ENCODE assay signal across 27 cellular contexts in genomic region chr10:80279146-80279545, GRCh38. TPM values are rescaled to one million over a fixed set of nuclear protein-coding genes. Genes with fewer than 3 reads are reported as not detected.
A peak's percentile ranks its signal among the peaks of the same experiment; 100 is the strongest.
DNase-seq lines count a peak whose midpoint lies in the region; ATAC-seq and TF ChIP-seq lines count a peak whose summit lies in the region.
"Had no signal": no experiment of that assay in that cellular context is flagged by ENCODE, and none has a peak within 500 bp of the region (broad histone marks: within the 10 kb centered on the region; RNA-seq: fewer than 3 reads in every experiment).

No MANE protein-coding gene starts in this region.

- H3K9ac ChIP-seq in endodermal cell (ENCODE audit: extremely low read depth, low read length, poor library complexity, severe bottlenecking) (no peak overlapping the region), liver (ENCODE audit: low read depth in 1 of 2, low read length in 2 of 2) (peak overlapping the region in 1 of 2 donors; percentile 5)
- H3K9ac ChIP-seq: BLaER1 treated with 17β-estradiol and CSF1 and Interleukin-3, amounts not matched to agents 10 nM and 100 nM had no signal

- H3K4me1 ChIP-seq in heart right ventricle (peaks cover 0 to 14% (median 4%) of the 10 kb centered on the region in 9 donors), endodermal cell (ENCODE audit: control insufficient read depth, insufficient read depth, low read length) (no peaks in the 10 kb centered on the region), liver (ENCODE audit: control insufficient read depth in 4 of 4, insufficient read depth in 4 of 4, low read length in 3 of 4) (peaks cover 18 to 99% (median 79%) of the 10 kb centered on the region in 4 donors)
- H3K4me1 ChIP-seq: A549, SJCRH30 had no signal

- H3K4me1 Mint-ChIP-seq in endodermal cell = peaks cover 8% of the 10 kb centered on the region
- H3K4me1 Mint-ChIP-seq in stimulated activated effector memory CD8-positive, alpha-beta T cell treated with anti-CD3 and anti-CD28 coated beads, Interleukin-12 subunit alpha, Interleukin-12 subunit beta, amount 100 ng/mL, for 72 hours = no peaks in the 10 kb centered on the region

- ATAC-seq in heart right ventricle = no peak
- no peak for ATAC-seq in stimulated activated effector memory CD8-positive, alpha-beta T cell treated with anti-CD3 and anti-CD28 coated beads, Interleukin-12 subunit alpha, Interleukin-12 subunit beta, amount 100 ng/mL, for 72 hours
- ATAC-seq: A549, GM23338, K562, PC-3 had no signal

- no peaks in the 10 kb centered on the region for H3K9me3 Mint-ChIP-seq in endodermal cell
- H3K9me3 Mint-ChIP-seq in stimulated activated effector memory CD8-positive, alpha-beta T cell treated with anti-CD3 and anti-CD28 coated beads, Interleukin-12 subunit alpha, Interleukin-12 subunit beta, amount 100 ng/mL, for 72 hours = no peaks in the 10 kb centered on the region
- H3K9me3 Mint-ChIP-seq: CD4-positive, alpha-beta T cell; GM23338; H9 had no signal

- TF ChIP-seq CTCF in heart right ventricle (IDR thresholded peaks at IDR 0.05) = no peak
- TF ChIP-seq CTCF in endodermal cell (conservative IDR thresholded peaks at IDR 0.05) = no peak
- TF ChIP-seq CTCF in liver (IDR thresholded peaks at IDR 0.05; ENCODE audit: low read depth, low read length, missing input control) = no peak

- H3K27me3 ChIP-seq in heart right ventricle (no peaks in the 10 kb centered on the region), endodermal cell (ENCODE audit: control insufficient read depth, insufficient read depth, low read length, poor library complexity, severe bottlenecking) (no peaks in the 10 kb centered on the region), liver (ENCODE audit: control insufficient read depth in 4 of 4, insufficient read depth in 4 of 4, low read length in 3 of 4) (no peaks in the 10 kb centered on the region)
- H3K27me3 ChIP-seq: BLaER1 treated with 17β-estradiol and CSF1 and Interleukin-3, amounts not matched to agents 10 nM and 100 nM; SJCRH30 had no signal

- in situ Hi-C loops in G401 (cut with HindIII; ENCODE audit: low sequenced_read_pairs) = no loop called here

- H3K27ac Mint-ChIP-seq in endodermal cell = no peak overlapping the region
- H3K27ac Mint-ChIP-seq in stimulated activated effector memory CD8-positive, alpha-beta T cell treated with anti-CD3 and anti-CD28 coated beads, Interleukin-12 subunit alpha, Interleukin-12 subunit beta, amount 100 ng/mL, for 72 hours = no peak overlapping the region
- H3K27ac Mint-ChIP-seq: CD4-positive, alpha-beta T cell; GM23338 had no signal

- no peaks in the 10 kb centered on the region for H3K27me3 Mint-ChIP-seq in endodermal cell (ENCODE audit: insufficient read depth)
- H3K27me3 Mint-ChIP-seq: CD4-positive, alpha-beta T cell had no signal

- intact Hi-C loops in cardiac septum (cut with DNase I) (no loop called here), heart right ventricle (cut with DNase I) (no loop called here)

- H3K4me3 ChIP-seq in heart right ventricle (no peak overlapping the region), endodermal cell (ENCODE audit: low read length) (no peak overlapping the region), liver (ENCODE audit: low read depth in 1 of 3, low read length in 3 of 3) (no peak overlapping the region)
- H3K4me3 ChIP-seq: A549; BLaER1 treated with 17β-estradiol and CSF1 and Interleukin-3, amounts not matched to agents 10 nM and 100 nM; GM23338; K562; SJCRH30 had no signal

- peak; percentile 36 for DNase-seq in cardiac septum (ENCODE audit: low spot score)
- no peak for DNase-seq in heart right ventricle
- peak; percentile 22 for DNase-seq in endodermal cell
- DNase-seq in ureter (ENCODE audit: low spot score) = peak; percentile 37
- DNase-seq in G401 (ENCODE audit: low spot score) = no peak
- no peak for DNase-seq in stimulated activated effector memory CD8-positive, alpha-beta T cell treated with anti-CD3 and anti-CD28 coated beads, Interleukin-12 subunit alpha, Interleukin-12 subunit beta, amount 100 ng/mL, for 72 hours (ENCODE audit: low spot score in 2 of 2)
- DNase-seq: AML-193; CD4-positive, alpha-beta T cell; COR-L47; DMS53; H9; NCI-H1105 treated with DMSO at 0.1 percent for 48 hours; NCI-H146; NCI-H1930; NCI-H2107; NCI-H446; NCI-H526; NCI-H82; NK-92 treated with Interleukin-12 subunit alpha and Interleukin-12 subunit beta, amount 100 ng/mL, for 24 hours; PC-3; SJCRH30 had no signal

- H3K9me3 ChIP-seq in heart right ventricle (no peaks in the 10 kb centered on the region), endodermal cell (ENCODE audit: control insufficient read depth, low read length) (no peaks in the 10 kb centered on the region), liver (ENCODE audit: control insufficient read depth in 4 of 4, low read length in 3 of 4) (no peaks in the 10 kb centered on the region)
- H3K9me3 ChIP-seq: A549; BLaER1 treated with 17β-estradiol and CSF1 and Interleukin-3, amounts not matched to agents 10 nM and 100 nM; SJCRH30 had no signal

- 93% methylated on average over 5 of the region's 5 CpGs for WGBS in heart right ventricle, 2 donors
- WGBS in endodermal cell (ENCODE audit: insufficient coverage in 1 of 2, insufficient read length in 1 of 2), 2 experiments = 89 to 94% methylated on average over 3 to 5 of the region's 5 CpGs
- 70% methylated on average over 5 of the region's 5 CpGs for WGBS in liver

- no peak overlapping the region for H3K27ac ChIP-seq in heart right ventricle
- H3K27ac ChIP-seq in endodermal cell (ENCODE audit: low read depth, low read length) = no peak overlapping the region
- peak overlapping the region; percentile 52 to 98 for H3K27ac ChIP-seq in liver (ENCODE audit: low read depth in 1 of 2, low read length in 2 of 2)
- H3K27ac ChIP-seq: A549; BLaER1 treated with 17β-estradiol and CSF1 and Interleukin-3, amounts not matched to agents 10 nM and 100 nM; SJCRH30 had no signal

- H3K36me3 ChIP-seq in heart right ventricle (no peaks in the 10 kb centered on the region), endodermal cell (ENCODE audit: control insufficient read depth, insufficient read depth, low read length) (no peaks in the 10 kb centered on the region), liver (ENCODE audit: control insufficient read depth in 4 of 4, insufficient read depth in 3 of 4, low read depth in 1 of 4, low read length in 3 of 4) (peaks cover 14 to 69% (median 59%) of the 10 kb centered on the region in 4 donors)
- H3K36me3 ChIP-seq: BLaER1 treated with 17β-estradiol and CSF1 and Interleukin-3, amounts not matched to agents 10 nM and 100 nM; SJCRH30 had no signal

- no peak overlapping the region for H3K4me3 Mint-ChIP-seq in endodermal cell
- no peak overlapping the region for H3K4me3 Mint-ChIP-seq in stimulated activated effector memory CD8-positive, alpha-beta T cell treated with anti-CD3 and anti-CD28 coated beads, Interleukin-12 subunit alpha, Interleukin-12 subunit beta, amount 100 ng/mL, for 72 hours
- H3K4me3 Mint-ChIP-seq: CD4-positive, alpha-beta T cell; GM23338; H9 had no signal

- H3K36me3 Mint-ChIP-seq in endodermal cell (ENCODE audit: low read depth) = no peaks in the 10 kb centered on the region
- H3K36me3 Mint-ChIP-seq in stimulated activated effector memory CD8-positive, alpha-beta T cell treated with anti-CD3 and anti-CD28 coated beads, Interleukin-12 subunit alpha, Interleukin-12 subunit beta, amount 100 ng/mL, for 72 hours = no peaks in the 10 kb centered on the region

- no peak for TF ChIP-seq RAD21 in liver (IDR thresholded peaks at IDR 0.05)

TF ChIP-seq in liver, 16 proteins besides CTCF, POLR2A, EP300 and RAD21:
- TF ChIP-seq MAX (IDR thresholded peaks at IDR 0.05) (no peak), YY1 (IDR thresholded peaks at IDR 0.05) (peak; percentile 11)
TF ChIP-seq in liver: peak in this region for 1.

RNA-seq across cellular contexts. Expression of gene MAT1A, which starts 10.3 kb away (rescaled TPM):
- 0.11 TPM for total RNA-seq in cardiac septum
- 1 to 10 TPM in 1 of 10 donors, under 1 TPM in 4, not detected in 5; 0.11 to 1.8 (median 0.26) TPM for total RNA-seq in heart right ventricle
- not detected for polyA plus RNA-seq in heart right ventricle
- under 1 TPM; 0.53 to 0.58 TPM for total RNA-seq in endodermal cell
- polyA plus RNA-seq in endodermal cell (2013, experiment 1 of 2) = 0.07 TPM
- 0.08 TPM for polyA plus RNA-seq in endodermal cell (2013, experiment 2 of 2)
- 100 to 1,000 TPM; 179 to 662 TPM for total RNA-seq in liver
- polyA plus RNA-seq in liver = 100 to 1,000 TPM; 327 to 759 TPM
- total RNA-seq in ureter = 0.75 TPM
- 2.1 and 3.9 TPM in 2 replicates for total RNA-seq in G401 (2014; rRNA removed; shearing (Covaris generic))
- total RNA-seq: CD4-positive, alpha-beta T cell; LHCN-M2; PC-3; SJCRH30 had no signal

Comparison
In these comparisons a context has a peak if more than half of its experiments do, and no peak if none do; other contexts are left out.
1. DNase-seq: peak in cardiac septum (single experiment), endodermal cell (single experiment) and ureter (single experiment); none in heart right ventricle (0 of 2), G401 (single experiment) and stimulated activated effector memory CD8-positive, alpha-beta T cell treated with anti-CD3 and anti-CD28 coated beads, Interleukin-12 subunit alpha, Interleukin-12 subunit beta, amount 100 ng/mL, for 72 hours (0 of 2).
2. H3K27ac ChIP-seq: peak in liver (2 of 2); none in heart right ventricle (0 of 10) and endodermal cell (single experiment).
3. RNA of gene MAT1A, which starts 10.3 kb away (total RNA-seq): 179 to 662 TPM in liver; 2.1 to 3.9 TPM in G401, 0.75 TPM in ureter (single experiment), 0.53 to 0.58 TPM in endodermal cell, 0.11 to 1.8 TPM in heart right ventricle and 0.11 TPM in cardiac septum (single experiment); every median in the first group is over 10 times any median in the second.